1 cellular context compared by ENCODE assay signal in the genomic region with DNA sequence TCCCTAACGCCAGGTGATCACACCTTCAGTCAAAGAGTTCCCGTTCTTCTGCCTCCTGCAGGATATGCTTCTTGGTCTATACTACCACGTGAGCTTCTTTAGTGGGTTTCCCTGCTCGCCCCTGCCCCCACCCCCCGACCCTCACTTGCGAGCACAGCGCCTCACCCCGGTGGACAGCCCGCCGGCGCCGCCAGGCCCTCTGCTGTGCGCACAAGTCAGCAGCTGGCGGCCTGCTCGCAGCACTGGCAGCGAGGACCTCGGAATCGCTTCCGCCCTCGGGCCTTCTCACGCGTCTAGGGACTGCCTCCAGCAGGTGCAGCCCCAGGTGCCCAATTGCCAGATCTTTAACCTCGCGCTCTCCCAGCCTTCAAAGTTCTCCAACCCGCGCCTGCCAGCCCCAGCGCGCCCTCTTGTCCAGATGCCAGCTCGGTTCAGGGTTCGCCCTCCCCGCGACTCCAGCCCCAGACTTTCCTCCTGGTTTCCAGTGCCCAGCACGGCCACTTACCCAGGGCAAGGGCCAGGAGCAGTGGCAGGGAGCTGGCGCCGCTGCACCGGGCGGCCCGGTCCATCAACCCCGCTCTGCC.
TF ChIP-seq lines count a peak whose summit lies in the region.

No MANE protein-coding gene starts in this region.

TF ChIP-seq in WTC11, 78 proteins besides CTCF, POLR2A, EP300 and RAD21 (continued from another document):
- TF ChIP-seq PRDM15 (CRISPR knock-in tag; IDR thresholded peaks at IDR 0.05) (peak; percentile 62), ZNF423 (CRISPR knock-in tag; IDR thresholded peaks at IDR 0.05) (0 out of 2 replicates have a peak, but pooled peaks have one; percentile 17), JUN (CRISPR knock-in tag; IDR thresholded peaks at IDR 0.05) (no peak), FOXP4 (CRISPR knock-in tag; IDR thresholded peaks at IDR 0.05) (peak; percentile 42; the same call in 1 of the 2 replicates)
- TF ChIP-seq, protein P1, sequence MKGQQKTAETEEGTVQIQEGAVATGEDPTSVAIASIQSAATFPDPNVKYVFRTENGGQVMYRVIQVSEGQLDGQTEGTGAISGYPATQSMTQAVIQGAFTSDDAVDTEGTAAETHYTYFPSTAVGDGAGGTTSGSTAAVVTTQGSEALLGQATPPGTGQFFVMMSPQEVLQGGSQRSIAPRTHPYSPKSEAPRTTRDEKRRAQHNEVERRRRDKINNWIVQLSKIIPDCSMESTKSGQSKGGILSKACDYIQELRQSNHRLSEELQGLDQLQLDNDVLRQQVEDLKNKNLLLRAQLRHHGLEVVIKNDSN (CRISPR knock-in tag; IDR thresholded peaks at IDR 0.05): peak; percentile 64; the same call in 1 of the 2 replicates
